In the genomic region with DNA sequence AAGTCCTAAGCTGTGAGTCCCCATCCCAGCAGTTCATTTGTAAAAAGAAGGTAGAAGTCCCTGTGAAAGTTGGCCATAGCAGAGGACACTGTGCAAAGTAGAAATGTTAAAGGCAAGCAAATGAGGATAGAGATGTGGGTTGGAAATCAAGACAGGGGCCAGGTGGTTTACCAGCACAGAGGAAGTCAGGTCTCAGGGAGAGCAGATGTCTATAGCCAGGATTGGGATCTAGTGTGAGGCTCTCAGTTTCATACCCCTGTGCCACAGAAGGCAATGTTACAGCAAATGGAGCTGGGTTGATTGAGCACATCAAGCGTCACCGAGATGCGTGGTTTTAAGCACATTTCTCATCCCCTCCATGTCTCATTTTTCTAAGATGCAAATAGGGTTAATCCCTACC, we compare ENCODE assay signal across 24 cellular contexts.
"Had no signal": no experiment of that assay in that cellular context is flagged by ENCODE, and none has a peak within 500 bp of the region (broad histone marks: within the 10 kb centered on the region; RNA-seq: fewer than 3 reads in every experiment).

No MANE protein-coding gene starts in this region.

- H3K27me3 ChIP-seq: ovary, right atrium auricular region, right lobe of liver, testis, upper lobe of right lung had no signal

- DNase-seq: hippocampal formation; kidney glomerular epithelial cell; left cardiac atrium; left ventricle myocardium superior; lower lobe of right lung; mammary epithelial cell; mesenchymal stem cell; naive B cell; natural killer cell; ovary; right lobe of liver; stimulated activated CD4-positive, alpha-beta T cell treated with anti-CD3 and anti-CD28 coated beads, Interleukin-12 subunit alpha, Interleukin-12 subunit beta, amount 100 ng/mL, for 4 hours; stimulated activated CD4-positive, alpha-beta T cell treated with anti-CD3 and anti-CD28 coated beads, Interleukin-15, amount 100 ng/mL, for 24 hours; stimulated activated CD4-positive, alpha-beta T cell treated with anti-CD3 and anti-CD28 coated beads, Interleukin-2, amount 100 ng/mL, for 24 hours; stimulated activated CD4-positive, alpha-beta T cell treated with anti-CD3 and anti-CD28 coated beads, Interleukin-4, amount 100 ng/mL, for 1 hour; stimulated activated naive B cell treated with anti-CD40 and anti-IgM and Interleukin-4, amounts not matched to agents 10 μg/mL and 1 μg/mL and 100 μg/mL, for 72 hours; stimulated activated naive CD8-positive, alpha-beta T cell treated with anti-CD3 and anti-CD28 coated beads, Interleukin-15, Interleukin-2, amounts not matched to agents 100 U/mL and 50 U/mL, for 24 hours; stomach; testis; tibial artery; trophoblast cell; upper lobe of right lung had no signal

- H3K4me1 ChIP-seq: lower lobe of right lung, right atrium auricular region, right lobe of liver, stomach, testis, upper lobe of right lung had no signal

- H3K9me3 ChIP-seq: lower lobe of right lung, ovary, right atrium auricular region, right lobe of liver, stomach, testis, tibial artery, upper lobe of right lung had no signal

- ATAC-seq: left cardiac atrium; left lobe of liver; left ventricle myocardium superior; lower lobe of right lung; natural killer cell; right lobe of liver; stimulated activated naive B cell treated with anti-CD40 and anti-IgM and Interleukin-4, amounts not matched to agents 10 μg/mL and 1 μg/mL and 100 μg/mL, for 72 hours; stimulated activated naive CD8-positive, alpha-beta T cell treated with anti-CD3 and anti-CD28 coated beads, Interleukin-15, Interleukin-2, amounts not matched to agents 100 U/mL and 50 U/mL, for 24 hours; upper lobe of right lung had no signal

- H3K36me3 ChIP-seq: lower lobe of right lung, ovary, right atrium auricular region, right lobe of liver, stomach, tibial artery, upper lobe of right lung had no signal

- H3K27ac ChIP-seq: lower lobe of right lung, ovary, right atrium auricular region, right lobe of liver, stomach, testis, tibial artery, upper lobe of right lung had no signal

- H3K4me3 ChIP-seq: lower lobe of right lung, ovary, right atrium auricular region, right lobe of liver, stomach, testis, tibial artery, upper lobe of right lung had no signal
